In genomic region chr6:157323114-157323923, GRCh38 we compare ENCODE assay signal across 8 cellular contexts. TPM values are rescaled to one million over a fixed set of nuclear protein-coding genes. Genes with fewer than 3 reads are reported as not detected.
DNase-seq lines count a peak whose midpoint lies in the region; ATAC-seq and TF ChIP-seq lines count a peak whose summit lies in the region.

Gene TMEM242, minus strand, starts transcription at chr6:157323519. Its CDS starts 20 bp downstream, at chr6:157323499.

- peaks cover 14% of the 10 kb centered on the region for H3K4me1 Mint-ChIP-seq in CD14-positive monocyte

- peaks cover 5 to 17% (median 8%) of the 10 kb centered on the region in 3 donors for H3K27me3 Mint-ChIP-seq in CD14-positive monocyte (ENCODE audit: low read depth in 3 of 3)

- H3K27ac ChIP-seq in epithelial cell of prostate (peak within 1 kb of the TSS; percentile 75), muscle layer of duodenum (ENCODE audit: low read length) (peak within 1 kb of the TSS; percentile 74)

- no peaks in the 10 kb centered on the region for H3K9me3 ChIP-seq in muscle layer of duodenum (ENCODE audit: control insufficient read depth in 1 of 2, low read length in 2 of 2)

- peak; percentile 93 for ATAC-seq in GM21360 (IDR thresholded peaks at IDR 0.05; ENCODE audit: unreplicated experiment)

- CTCF ChIA-PET in activated CD8-positive, alpha-beta memory T cell treated with anti-CD3 and anti-CD28 coated beads for 36 hours (lab: Charles Lee), result interaction anchor here (1.0 to 3.4 kb wide), 6 partner anchors 8 to 658 kb away, joined by 3 to 16 read pairs (median 6); partner anchors contain the start of gene SYNJ2

- POLR2A ChIA-PET in activated CD8-positive, alpha-beta memory T cell treated with anti-CD3 and anti-CD28 coated beads for 36 hours (lab: Charles Lee), result interaction anchor here (0.5 to 1.6 kb wide), 4 partner anchors 10 to 136 kb away, joined by 3 to 9 read pairs (median 5); partner anchors contain the start of gene ZDHHC14

- H3K4me3 ChIP-seq in muscle layer of duodenum (ENCODE audit: low read depth in 1 of 2, low read length in 2 of 2), result peak within 1 kb of the TSS; percentile 91 to 92

- H3K27me3 ChIP-seq in muscle layer of duodenum (ENCODE audit: low read depth, low read length), result no peaks in the 10 kb centered on the region

- intact Hi-C loops in CD14-positive monocyte (cut with micrococcal nuclease), result loop anchor here in 1 of 2 donors (5.0 kb wide), 2 partner anchors 59 to 844 kb away; partner anchors contain the start of genes GTF2H5, SERAC1 and ZDHHC14

- peak within 1 kb of the TSS; percentile 98 to 99 for H3K4me3 Mint-ChIP-seq in CD14-positive monocyte

- H3K4me1 ChIP-seq in muscle layer of duodenum (ENCODE audit: control insufficient read depth in 1 of 2, insufficient read depth in 2 of 2, low read length in 2 of 2), result peaks cover 7 to 16% of the 10 kb centered on the region in 2 donors

- peaks cover 12% of the 10 kb centered on the region in 2 donors for H3K36me3 ChIP-seq in muscle layer of duodenum (ENCODE audit: control insufficient read depth in 1 of 2, insufficient read depth in 2 of 2, low read length in 2 of 2)

- TF ChIP-seq CTCF in CD14-positive monocyte (IDR thresholded peaks at IDR 0.05), result peak; percentile 17

- peak within 1 kb of the TSS; percentile 92 to 98 (median 97) for H3K27ac Mint-ChIP-seq in CD14-positive monocyte

- H3K36me3 Mint-ChIP-seq in CD14-positive monocyte, result peaks cover 13 to 15% of the 10 kb centered on the region in 2 donors

- DNase-seq in CD14-positive monocyte (ENCODE audit: low spot score) (peak; percentile 90), HT1080 (ENCODE audit: low read depth) (peak; percentile 92), epithelial cell of prostate (ENCODE audit: low read depth, low spot score) (peak; percentile 62), NCI-H146 treated with DMSO at 0.1 percent for 48 hours (lab: John Stamatoyannopoulos, UW; ENCODE audit: unreplicated experiment) (no peak)
- peak; percentile 78 to 80 for DNase-seq in stimulated activated CD8-positive, alpha-beta memory T cell treated with anti-CD3 and anti-CD28 coated beads, Interleukin-7, amount 100 ng/mL, for 4 hours (ENCODE audit: low read depth in 2 of 2)

- no peaks in the 10 kb centered on the region for H3K9me3 Mint-ChIP-seq in CD14-positive monocyte

RNA-seq across cellular contexts. Expression of gene TMEM242, which starts in this region (rescaled TPM):
- 1 to 10 TPM; 8.3 to 9.8 TPM for polyA plus RNA-seq in CD14-positive monocyte
- total RNA-seq in HT1080 (2014; rRNA removed; shearing (Covaris generic)), result 7.1 and 9.6 TPM in 2 replicates
- polyA plus RNA-seq in HT1080 (2015; cell fraction: cytosol; rRNA removed), result 8.8 TPM in 2 replicates
- polyA plus RNA-seq in HT1080 (2015; cell fraction: nucleus; rRNA removed), result 5.8 and 6.4 TPM in 2 replicates
- 10 to 100 TPM; 11.6 to 12.2 TPM for total RNA-seq in activated CD8-positive, alpha-beta memory T cell treated with anti-CD3 and anti-CD28 coated beads for 36 hours
